In genomic region chr1:202750024-202750423, GRCh38 we compare ENCODE assay signal across 2 cellular contexts.
TF ChIP-seq lines count a peak whose summit lies in the region.

No MANE protein-coding gene starts in this region.

TF ChIP-seq in IMR-90, 13 proteins besides CTCF, POLR2A, EP300 and RAD21 (continued from another document):
- TF ChIP-seq, protein P1, sequence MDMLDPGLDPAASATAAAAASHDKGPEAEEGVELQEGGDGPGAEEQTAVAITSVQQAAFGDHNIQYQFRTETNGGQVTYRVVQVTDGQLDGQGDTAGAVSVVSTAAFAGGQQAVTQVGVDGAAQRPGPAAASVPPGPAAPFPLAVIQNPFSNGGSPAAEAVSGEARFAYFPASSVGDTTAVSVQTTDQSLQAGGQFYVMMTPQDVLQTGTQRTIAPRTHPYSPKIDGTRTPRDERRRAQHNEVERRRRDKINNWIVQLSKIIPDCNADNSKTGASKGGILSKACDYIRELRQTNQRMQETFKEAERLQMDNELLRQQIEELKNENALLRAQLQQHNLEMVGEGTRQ (IDR thresholded peaks at IDR 0.05; ENCODE audit: low read depth, low read length): no peak
- no peak for TF ChIP-seq MAFK (IDR thresholded peaks at IDR 0.05; ENCODE audit: low read depth, low read length)
- no peak for TF ChIP-seq MAZ (IDR thresholded peaks at IDR 0.05; ENCODE audit: borderline replicate concordance, low read depth, low read length)
- TF ChIP-seq SMC3 (IDR thresholded peaks at IDR 0.05; ENCODE audit: low read depth, low read length): no peak
- TF ChIP-seq MXI1 (IDR thresholded peaks at IDR 0.05; ENCODE audit: borderline replicate concordance, low read depth, low read length): no peak
- no peak for TF ChIP-seq CHD1 (IDR thresholded peaks at IDR 0.05; ENCODE audit: low read depth, low read length)
- no peak for TF ChIP-seq BHLHE40 (IDR thresholded peaks at IDR 0.05; ENCODE audit: low read depth, low read length)
- no peak for TF ChIP-seq FOS (IDR thresholded peaks at IDR 0.05; ENCODE audit: low read depth, low read length)
- TF ChIP-seq ELK1 (IDR thresholded peaks at IDR 0.05; ENCODE audit: borderline replicate concordance, low read depth, low read length): no peak
- no peak for TF ChIP-seq RFX5 (IDR thresholded peaks at IDR 0.05; ENCODE audit: low read depth, low read length)
- TF ChIP-seq RCOR1 (IDR thresholded peaks at IDR 0.05; ENCODE audit: insufficient replicate concordance, low read length): no peak

TF ChIP-seq in WTC11, 78 proteins besides CTCF, POLR2A, EP300 and RAD21 (continued from another document):
- no peak for TF ChIP-seq JUN (CRISPR knock-in tag; IDR thresholded peaks at IDR 0.05)
- no peak for TF ChIP-seq OVOL2 (CRISPR knock-in tag; IDR thresholded peaks at IDR 0.05; ENCODE audit: borderline replicate concordance)
